ENCODE assay signal across 1 cellular context in genomic region chr6:27684264-27685211, GRCh38.
TF ChIP-seq lines count a peak whose summit lies in the region.

No MANE protein-coding gene starts in this region.

TF ChIP-seq in K562, 482 proteins besides CTCF, POLR2A, EP300 and RAD21 (continued from another document and continues in another):
- TF ChIP-seq ETS1 (conservative IDR thresholded peaks at IDR 0.05; ENCODE audit: control insufficient read depth, low read depth, low read length) (peak; percentile 78; the same call in 1 of the 2 replicates), ZEB2 (IDR thresholded peaks at IDR 0.05) (peak; percentile 62), TBL1XR1 (IDR thresholded peaks at IDR 0.05; ENCODE audit: low read length in 2 of 2) (peak; percentile 69 to 93), RFX5 (IDR thresholded peaks at IDR 0.05; ENCODE audit: low read depth, low read length) (peak; percentile 56; the same call in 1 of the 2 replicates), BCOR (IDR thresholded peaks at IDR 0.05) (peak; percentile 50), BRD9 (IDR thresholded peaks at IDR 0.05; ENCODE audit: low read depth, partially characterized antibody) (peak; percentile 95), MTA3 (IDR thresholded peaks at IDR 0.05; ENCODE audit: borderline replicate concordance) (peak; percentile 79; the same call in 1 of the 2 replicates), HNRNPLL (IDR thresholded peaks at IDR 0.05; ENCODE audit: low read depth, low read length, poor library complexity, severe bottlenecking) (peak; percentile 72), FOXK2 (conservative IDR thresholded peaks at IDR 0.05 in 1 of 2, IDR thresholded peaks at IDR 0.05 in 1 of 2; ENCODE audit: low read depth in 2 of 2) (peak; percentile 84 to 89), MNT (conservative IDR thresholded peaks at IDR 0.05) (peak in 1 of 2 experiments; percentile 52; a peak in 2 of 4 replicates), FOXA3 (CRISPR knock-in tag; conservative IDR thresholded peaks at IDR 0.05 in 1 of 2, IDR thresholded peaks at IDR 0.05 in 1 of 2) (no peak; a peak in 1 of 4 replicates), BRD4 (IDR thresholded peaks at IDR 0.05) (peak; percentile 87; the same call in 1 of the 2 replicates), ZKSCAN1 (IDR thresholded peaks at IDR 0.05; ENCODE audit: low read depth, low read length) (peak; percentile 68; the same call in 1 of the 2 replicates), ZNF584 (CRISPR knock-in tag; IDR thresholded peaks at IDR 0.05; ENCODE audit: low read depth) (no peak), NR2F6 (CRISPR knock-in tag; IDR thresholded peaks at IDR 0.05) (peak; percentile 91; the same call in 1 of the 2 replicates), SMAD4 (CRISPR knock-in tag; conservative IDR thresholded peaks at IDR 0.05) (peak; percentile 50), ZNF324 (CRISPR knock-in tag; IDR thresholded peaks at IDR 0.05) (peak; percentile 52; the same call in 1 of the 2 replicates), HES1 (IDR thresholded peaks at IDR 0.05; ENCODE audit: low read depth) (no peak), GTF2F1 (IDR thresholded peaks at IDR 0.05; ENCODE audit: low read depth, low read length) (0 out of 2 replicates have a peak, but pooled peaks have one; percentile 54), EGR1 (conservative IDR thresholded peaks at IDR 0.05) (0 out of 2 replicates have a peak, but pooled peaks have one; percentile 1), TBP (optimal IDR thresholded peaks at IDR 0.05; ENCODE audit: low read depth, low read length) (peak; percentile 100), NR3C1 (CRISPR knock-in tag; IDR thresholded peaks at IDR 0.05) (no peak), ZFP91 (CRISPR knock-in tag; IDR thresholded peaks at IDR 0.05) (no peak), ZBTB17 (CRISPR knock-in tag; IDR thresholded peaks at IDR 0.05) (0 out of 2 replicates have a peak, but pooled peaks have one; percentile 21), CXXC5 (CRISPR knock-in tag; IDR thresholded peaks at IDR 0.05) (peak; percentile 57), NBN (IDR thresholded peaks at IDR 0.05; ENCODE audit: low read depth) (peak; percentile 91; the same call in 1 of the 2 replicates), ZNF644 (tag; IDR thresholded peaks at IDR 0.05; ENCODE audit: low read depth) (0 out of 2 replicates have a peak, but pooled peaks have one; percentile 53), FOXK1 (CRISPR knock-in tag; IDR thresholded peaks at IDR 0.05; ENCODE audit: borderline replicate concordance) (0 out of 2 replicates have a peak, but pooled peaks have one; percentile 68), CREB1 (IDR thresholded peaks at IDR 0.05) (no peak), CREB1 (CRISPR knock-in tag; IDR thresholded peaks at IDR 0.05) (0 out of 2 replicates have a peak, but pooled peaks have one; percentile 23), RB1 (IDR thresholded peaks at IDR 0.05; ENCODE audit: low read depth) (peak; percentile 70; the same call in 1 of the 2 replicates), SMC3 (conservative IDR thresholded peaks at IDR 0.05; ENCODE audit: insufficient read depth, low read depth, low read length) (0 out of 2 replicates have a peak, but pooled peaks have one; percentile 24), ZFPM2 (CRISPR knock-in tag; IDR thresholded peaks at IDR 0.05) (no peak), ZFP1 (CRISPR knock-in tag; IDR thresholded peaks at IDR 0.05) (peak; percentile 50; the same call in 1 of the 2 replicates), POLR3G (IDR thresholded peaks at IDR 0.05; ENCODE audit: extremely low read depth, insufficient read length, insufficient replicate concordance) (peak; percentile 62), HMBOX1 (IDR thresholded peaks at IDR 0.05) (peak; percentile 96), HNRNPL (IDR thresholded peaks at IDR 0.05; ENCODE audit: low read depth, low read length) (no peak), POLR2H (tag; IDR thresholded peaks at IDR 0.05; ENCODE audit: low read depth) (peak; percentile 100), HDAC2 (IDR thresholded peaks at IDR 0.05) (peak; percentile 68; the same call in 1 of the 2 replicates), SP1 (CRISPR knock-in tag; IDR thresholded peaks at IDR 0.05) (peak; percentile 60), UBTF (IDR thresholded peaks at IDR 0.05; ENCODE audit: borderline replicate concordance in 1 of 2, low read depth in 2 of 2, low read length in 2 of 2) (0 out of 4 replicates have a peak, but pooled peaks of 1 of the 2 experiments have one; percentile 21), ELF1 (tag; IDR thresholded peaks at IDR 0.05) (peak; percentile 39; the same call in 1 of the 2 replicates), MTA1 (IDR thresholded peaks at IDR 0.05; ENCODE audit: borderline replicate concordance) (peak; percentile 83), NFIC (IDR thresholded peaks at IDR 0.05) (peak; percentile 65), SIN3A (IDR thresholded peaks at IDR 0.05; ENCODE audit: borderline replicate concordance in 2 of 2, control insufficient read depth in 1 of 2, low read depth in 2 of 2, low read length in 2 of 2) (no peak)
- TF ChIP-seq, protein P1, sequence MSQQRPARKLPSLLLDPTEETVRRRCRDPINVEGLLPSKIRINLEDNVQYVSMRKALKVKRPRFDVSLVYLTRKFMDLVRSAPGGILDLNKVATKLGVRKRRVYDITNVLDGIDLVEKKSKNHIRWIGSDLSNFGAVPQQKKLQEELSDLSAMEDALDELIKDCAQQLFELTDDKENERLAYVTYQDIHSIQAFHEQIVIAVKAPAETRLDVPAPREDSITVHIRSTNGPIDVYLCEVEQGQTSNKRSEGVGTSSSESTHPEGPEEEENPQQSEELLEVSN (IDR thresholded peaks at IDR 0.05; ENCODE audit: borderline replicate concordance in 1 of 2, extremely low read depth in 1 of 2, insufficient read depth in 1 of 2, insufficient read length in 1 of 2, low read depth in 1 of 2, low read length in 1 of 2, poor library complexity in 1 of 2, severe bottlenecking in 1 of 2) = peak; percentile 21 to 48
- TF ChIP-seq, protein P2, sequence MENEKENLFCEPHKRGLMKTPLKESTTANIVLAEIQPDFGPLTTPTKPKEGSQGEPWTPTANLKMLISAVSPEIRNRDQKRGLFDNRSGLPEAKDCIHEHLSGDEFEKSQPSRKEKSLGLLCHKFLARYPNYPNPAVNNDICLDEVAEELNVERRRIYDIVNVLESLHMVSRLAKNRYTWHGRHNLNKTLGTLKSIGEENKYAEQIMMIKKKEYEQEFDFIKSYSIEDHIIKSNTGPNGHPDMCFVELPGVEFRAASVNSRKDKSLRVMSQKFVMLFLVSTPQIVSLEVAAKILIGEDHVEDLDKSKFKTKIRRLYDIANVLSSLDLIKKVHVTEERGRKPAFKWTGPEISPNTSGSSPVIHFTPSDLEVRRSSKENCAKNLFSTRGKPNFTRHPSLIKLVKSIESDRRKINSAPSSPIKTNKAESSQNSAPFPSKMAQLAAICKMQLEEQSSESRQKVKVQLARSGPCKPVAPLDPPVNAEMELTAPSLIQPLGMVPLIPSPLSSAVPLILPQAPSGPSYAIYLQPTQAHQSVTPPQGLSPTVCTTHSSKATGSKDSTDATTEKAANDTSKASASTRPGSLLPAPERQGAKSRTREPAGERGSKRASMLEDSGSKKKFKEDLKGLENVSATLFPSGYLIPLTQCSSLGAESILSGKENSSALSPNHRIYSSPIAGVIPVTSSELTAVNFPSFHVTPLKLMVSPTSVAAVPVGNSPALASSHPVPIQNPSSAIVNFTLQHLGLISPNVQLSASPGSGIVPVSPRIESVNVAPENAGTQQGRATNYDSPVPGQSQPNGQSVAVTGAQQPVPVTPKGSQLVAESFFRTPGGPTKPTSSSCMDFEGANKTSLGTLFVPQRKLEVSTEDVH (IDR thresholded peaks at IDR 0.05; ENCODE audit: low read depth, partially characterized antibody) = peak; percentile 63
- TF ChIP-seq, protein P3, sequence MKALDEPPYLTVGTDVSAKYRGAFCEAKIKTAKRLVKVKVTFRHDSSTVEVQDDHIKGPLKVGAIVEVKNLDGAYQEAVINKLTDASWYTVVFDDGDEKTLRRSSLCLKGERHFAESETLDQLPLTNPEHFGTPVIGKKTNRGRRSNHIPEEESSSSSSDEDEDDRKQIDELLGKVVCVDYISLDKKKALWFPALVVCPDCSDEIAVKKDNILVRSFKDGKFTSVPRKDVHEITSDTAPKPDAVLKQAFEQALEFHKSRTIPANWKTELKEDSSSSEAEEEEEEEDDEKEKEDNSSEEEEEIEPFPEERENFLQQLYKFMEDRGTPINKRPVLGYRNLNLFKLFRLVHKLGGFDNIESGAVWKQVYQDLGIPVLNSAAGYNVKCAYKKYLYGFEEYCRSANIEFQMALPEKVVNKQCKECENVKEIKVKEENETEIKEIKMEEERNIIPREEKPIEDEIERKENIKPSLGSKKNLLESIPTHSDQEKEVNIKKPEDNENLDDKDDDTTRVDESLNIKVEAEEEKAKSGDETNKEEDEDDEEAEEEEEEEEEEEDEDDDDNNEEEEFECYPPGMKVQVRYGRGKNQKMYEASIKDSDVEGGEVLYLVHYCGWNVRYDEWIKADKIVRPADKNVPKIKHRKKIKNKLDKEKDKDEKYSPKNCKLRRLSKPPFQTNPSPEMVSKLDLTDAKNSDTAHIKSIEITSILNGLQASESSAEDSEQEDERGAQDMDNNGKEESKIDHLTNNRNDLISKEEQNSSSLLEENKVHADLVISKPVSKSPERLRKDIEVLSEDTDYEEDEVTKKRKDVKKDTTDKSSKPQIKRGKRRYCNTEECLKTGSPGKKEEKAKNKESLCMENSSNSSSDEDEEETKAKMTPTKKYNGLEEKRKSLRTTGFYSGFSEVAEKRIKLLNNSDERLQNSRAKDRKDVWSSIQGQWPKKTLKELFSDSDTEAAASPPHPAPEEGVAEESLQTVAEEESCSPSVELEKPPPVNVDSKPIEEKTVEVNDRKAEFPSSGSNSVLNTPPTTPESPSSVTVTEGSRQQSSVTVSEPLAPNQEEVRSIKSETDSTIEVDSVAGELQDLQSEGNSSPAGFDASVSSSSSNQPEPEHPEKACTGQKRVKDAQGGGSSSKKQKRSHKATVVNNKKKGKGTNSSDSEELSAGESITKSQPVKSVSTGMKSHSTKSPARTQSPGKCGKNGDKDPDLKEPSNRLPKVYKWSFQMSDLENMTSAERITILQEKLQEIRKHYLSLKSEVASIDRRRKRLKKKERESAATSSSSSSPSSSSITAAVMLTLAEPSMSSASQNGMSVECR (CRISPR knock-in tag; IDR thresholded peaks at IDR 0.05) = no peak
